In the genomic region with DNA sequence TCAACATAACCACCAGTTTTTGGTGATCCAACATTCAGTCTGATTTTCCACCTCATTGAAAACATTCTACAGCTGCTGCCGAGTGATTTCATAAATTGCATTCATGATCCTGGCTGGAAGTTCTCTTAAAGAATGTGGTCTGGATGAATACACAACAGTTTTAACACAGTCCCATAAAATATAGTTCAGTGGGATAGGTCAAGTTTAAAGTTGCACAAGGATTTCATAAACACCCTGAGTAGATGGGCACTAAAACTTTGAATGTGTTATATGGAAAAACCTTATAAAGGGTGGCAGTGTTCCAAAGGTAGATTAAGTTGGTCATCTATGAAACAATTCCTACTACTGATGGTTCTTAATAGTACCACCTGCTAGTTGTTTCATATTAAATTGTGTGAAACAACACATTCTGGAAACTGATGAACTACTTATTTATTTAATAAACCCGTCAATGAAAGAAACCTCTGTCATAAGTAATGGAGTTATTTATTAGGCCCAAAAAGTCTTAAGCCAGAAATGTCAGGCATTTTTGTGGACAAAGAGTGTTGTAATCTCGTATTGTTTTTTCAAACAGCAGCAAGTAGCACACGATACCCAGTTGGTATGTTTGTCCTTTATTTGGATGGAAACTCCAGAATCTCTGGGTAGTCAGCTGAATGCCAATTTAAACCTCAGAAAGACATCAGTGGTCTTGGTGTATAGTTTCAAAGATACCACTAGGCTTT, we compare ENCODE assay signal across 12 cellular contexts. TPM values are rescaled to one million over a fixed set of nuclear protein-coding genes. Genes with fewer than 3 reads are reported as not detected.
DNase-seq lines count a peak whose midpoint lies in the region; ATAC-seq and TF ChIP-seq lines count a peak whose summit lies in the region.
"Had no signal": no experiment of that assay in that cellular context is flagged by ENCODE, and none has a peak within 500 bp of the region (broad histone marks: within the 10 kb centered on the region; RNA-seq: fewer than 3 reads in every experiment).

No MANE protein-coding gene starts in this region.

- TF ChIP-seq CTCF in foreskin fibroblast (IDR thresholded peaks at IDR 0.05; ENCODE audit: low read depth, low read length) (no peak), tibial nerve (IDR thresholded peaks at IDR 0.05) (no peak)

- H3K4me1 ChIP-seq in tibial nerve, result peaks cover 4 to 56% (median 11%) of the 10 kb centered on the region in 4 donors
- H3K4me1 ChIP-seq: testis had no signal

- TF ChIP-seq EP300 in tibial nerve (IDR thresholded peaks at IDR 0.05), result no peak

- H3K4me3 ChIP-seq in foreskin fibroblast (ENCODE audit: low read depth in 1 of 2, low read length in 2 of 2) (no peak overlapping the region), tibial nerve (no peak overlapping the region)
- H3K4me3 ChIP-seq: testis had no signal

- H3K27ac ChIP-seq in tibial nerve, result peak overlapping the region in 3 of 4 donors; percentile 19 to 75 (median 70)
- H3K27ac ChIP-seq: 22Rv1, testis had no signal

- no peak for TF ChIP-seq POLR2A in tibial nerve (IDR thresholded peaks at IDR 0.05)

- no peaks in the 10 kb centered on the region for H3K36me3 ChIP-seq in tibial nerve

- DNase-seq in NCI-H1694 treated with DMSO at 0.1 percent for 48 hours (lab: John Stamatoyannopoulos, UW) (peak; percentile 50), NCI-H1694 (lab: John Stamatoyannopoulos, UW) (no peak), amniotic epithelial cell (ENCODE audit: low read depth) (peak; percentile 88), foreskin fibroblast (peak; percentile 50 to 68), tibial nerve (ENCODE audit: low spot score in 2 of 2) (no peak), DMS79 treated with DMSO at 0.1 percent for 48 hours (lab: John Stamatoyannopoulos, UW) (no peak), GF-D8 (lab: John Stamatoyannopoulos, UW) (no peak)
- DNase-seq: NCI-H524, SIG-M5, testis had no signal

- 36 to 41% methylated on average over 4 of the region's 4 CpGs for WGBS in tibial nerve, 2 donors

- no peaks in the 10 kb centered on the region for H3K27me3 ChIP-seq in tibial nerve
- H3K27me3 ChIP-seq: testis had no signal

- ATAC-seq in GM19467 (IDR thresholded peaks at IDR 0.05; ENCODE audit: unreplicated experiment), result no peak

- no peaks in the 10 kb centered on the region for H3K9me3 ChIP-seq in tibial nerve
- H3K9me3 ChIP-seq: testis had no signal

RNA-seq across cellular contexts. Expression of a gene that starts 14.3 kb away (rescaled TPM):
- 10 to 100 TPM; 14.4 to 21.9 (median 19.2) TPM for total RNA-seq in tibial nerve

Comparison
In these comparisons a context has a peak if more than half of its experiments do, and no peak if none do; other contexts are left out.
1. DNase-seq: peak in NCI-H1694 treated with DMSO at 0.1 percent for 48 hours (single experiment), amniotic epithelial cell (single experiment) and foreskin fibroblast (2 of 2); none in NCI-H1694 (single experiment), tibial nerve (0 of 2), DMS79 treated with DMSO at 0.1 percent for 48 hours (single experiment) and GF-D8 (single experiment).